Comparison of ENCODE assay signal across 8 cellular contexts in genomic region chr2:227766361-227766883, GRCh38. TPM values are rescaled to one million over a fixed set of nuclear protein-coding genes. Genes with fewer than 3 reads are reported as not detected.
DNase-seq lines count a peak whose midpoint lies in the region; ATAC-seq lines count a peak whose summit lies in the region.

No MANE protein-coding gene starts in this region.

- peak; percentile 99 for ATAC-seq in GM21529 (IDR thresholded peaks at IDR 0.05; ENCODE audit: unreplicated experiment)

- DNase-seq in EL (peak; percentile 76), HUDEP-2 (lab: John Stamatoyannopoulos, UW; ENCODE audit: unreplicated experiment in 76 of 76) (peak in 54 of 76 experiments; percentile 2 to 68 (median 34)), SHP77 (lab: John Stamatoyannopoulos, UW) (peak; percentile 64 to 77), glomerular endothelial cell (ENCODE audit: extremely low read depth, low read depth, low spot score) (peak; percentile 31), posterior cingulate gyrus (peak; percentile 59 to 96 (median 78)), ureter (ENCODE audit: low spot score) (peak; percentile 75)
- DNase-seq in activated gamma-delta T cell treated with anti-CD3 and anti-CD28 coated beads, Interleukin-2, amount 50 U/mL, for 16 hours (ENCODE audit: low read depth), result peak; percentile 27

- intact Hi-C loops in posterior cingulate gyrus (cut with DNase I), result loop anchor here (1.0 to 10.0 kb wide), 5 partner anchors 98 to 634 kb away; partner anchors contain the start of gene AGFG1

RNA-seq across cellular contexts. Expression of gene SCYGR8, which starts 20.7 kb away (rescaled TPM):
- not detected in 2 replicates for total RNA-seq in glomerular endothelial cell
- not detected for total RNA-seq in ureter

RNA-seq across cellular contexts. Expression of gene SCYGR7, which starts 38.3 kb away (rescaled TPM):
- not detected in 2 replicates for total RNA-seq in glomerular endothelial cell
- total RNA-seq in ureter, result not detected

RNA-seq across cellular contexts. Expression of gene SCYGR6, which starts 41.9 kb away (rescaled TPM):
- total RNA-seq in glomerular endothelial cell (not detected in 2 replicates), ureter (not detected)

RNA-seq across cellular contexts. Expression of gene CCL20, which starts 47.2 kb away (rescaled TPM):
- total RNA-seq in glomerular endothelial cell (2.6 and 6.0 TPM in 2 replicates), ureter (2.3 TPM)

RNA-seq across cellular contexts. Expression of gene SLC19A3, which starts 48.6 kb away (rescaled TPM):
- total RNA-seq in glomerular endothelial cell, result not detected in 2 replicates
- 1.9 TPM for total RNA-seq in ureter

Comparison
In these comparisons a context has a peak if more than half of its experiments do, and no peak if none do; other contexts are left out.
1. Peak in every context shown above with its lines: DNase-seq and ATAC-seq.
2. DNase-seq: peak in every context shown above with its lines; median percentile 78 in posterior cingulate gyrus; 76 in EL; 75 in ureter; 70 in SHP77; 34 in HUDEP-2; 31 in glomerular endothelial cell; 27 in activated gamma-delta T cell treated with anti-CD3 and anti-CD28 coated beads, Interleukin-2, amount 50 U/mL, for 16 hours.